ENCODE assay signal across 9 cellular contexts in genomic region chr14:74940956-74941565, GRCh38. TPM values are rescaled to one million over a fixed set of nuclear protein-coding genes. Genes with fewer than 3 reads are reported as not detected.
DNase-seq lines count a peak whose midpoint lies in the region; ATAC-seq and TF ChIP-seq lines count a peak whose summit lies in the region.
"Had no signal": no experiment of that assay in that cellular context is flagged by ENCODE, and none has a peak within 500 bp of the region (broad histone marks: within the 10 kb centered on the region; RNA-seq: fewer than 3 reads in every experiment).

No MANE protein-coding gene starts in this region.

- no peaks in the 10 kb centered on the region for H3K79me2 ChIP-seq in OCI-LY3 (ENCODE audit: low read length)
- no peaks in the 10 kb centered on the region for H3K79me2 ChIP-seq in trophoblast cell (ENCODE audit: control insufficient read depth, insufficient read depth, low read length, poor library complexity)

- H3K9me3 Mint-ChIP-seq in Caco-2 (ENCODE audit: unreplicated experiment): peaks cover 10% of the 10 kb centered on the region

- H2AK5ac ChIP-seq in trophoblast cell (ENCODE audit: low read length): peak overlapping the region; percentile 39

- TF ChIP-seq CTCF in OCI-LY3 (IDR thresholded peaks at IDR 0.05; ENCODE audit: low read depth, low read length): no peak
- no peak for TF ChIP-seq CTCF in Caco-2 (IDR thresholded peaks at IDR 0.05; ENCODE audit: insufficient read depth in 1 of 2, low read depth in 1 of 2, low read length in 1 of 2, severe bottlenecking in 1 of 2, unreplicated experiment in 1 of 2)

- no peak overlapping the region for H3K18ac ChIP-seq in trophoblast cell (ENCODE audit: low read length)

- H4K12ac ChIP-seq in trophoblast cell (ENCODE audit: low read depth, low read length): no peak overlapping the region

- peak overlapping the region; percentile 53 for H2BK12ac ChIP-seq in trophoblast cell (ENCODE audit: low read length)

- peaks cover 3% of the 10 kb centered on the region for H3K79me1 ChIP-seq in trophoblast cell (ENCODE audit: low read length)

- H3K23ac ChIP-seq in trophoblast cell (ENCODE audit: low read length): no peak overlapping the region

- intact Hi-C loops in Caco-2 (cut with micrococcal nuclease; ENCODE audit: unreplicated experiment): no loop called here

- no peak for ATAC-seq in GM21619 (IDR thresholded peaks at IDR 0.05; ENCODE audit: unreplicated experiment)

- H3K36me3 ChIP-seq in BLaER1 (no peaks in the 10 kb centered on the region), OCI-LY3 (replicated peaks; ENCODE audit: low read depth, low read length) (no peaks in the 10 kb centered on the region), duodenal mucosa (ENCODE audit: control insufficient read depth in 1 of 2, insufficient read depth in 2 of 2, low read length in 2 of 2) (no peaks in the 10 kb centered on the region), trophoblast cell (ENCODE audit: control insufficient read depth in 1 of 2, insufficient read depth in 2 of 2, low read length in 2 of 2) (peaks cover 2 to 7% of the 10 kb centered on the region in 2 experiments), Caco-2 (ENCODE audit: control insufficient read depth, insufficient read depth, low read length) (no peaks in the 10 kb centered on the region)

- H3K27me3 Mint-ChIP-seq in Caco-2 (ENCODE audit: insufficient read depth, unreplicated experiment): peaks cover 6% of the 10 kb centered on the region

- peak overlapping the region; percentile 9 for H2BK120ac ChIP-seq in trophoblast cell (ENCODE audit: insufficient read depth, low read length, poor library complexity)

- peak overlapping the region; percentile 12 for H3K4ac ChIP-seq in trophoblast cell (ENCODE audit: low read depth, low read length)

- CTCF ChIA-PET in Caco-2 (lab: Charles Lee): interaction anchor here (1.0 to 1.1 kb wide), 3 partner anchors 10 to 80 kb away, joined by 3 to 5 read pairs (median 4); partner anchors contain the start of gene RPS6KL1

- peak overlapping the region; percentile 12 for H4K8ac ChIP-seq in trophoblast cell (ENCODE audit: low read depth, low read length)

- peak overlapping the region; percentile 59 for H3K4me3 ChIP-seq in BLaER1
- H3K4me3 ChIP-seq in OCI-LY3 (ENCODE audit: low read length): peak overlapping the region; percentile 80
- H3K4me3 ChIP-seq in duodenal mucosa (ENCODE audit: low read depth in 1 of 2, low read length in 2 of 2): peak overlapping the region; percentile 13 to 46
- no peak overlapping the region for H3K4me3 ChIP-seq in trophoblast cell (ENCODE audit: low read depth, low read length)
- no peak overlapping the region for H3K4me3 ChIP-seq in Caco-2 (ENCODE audit: low read depth, low read length)

- peak overlapping the region; percentile 1 for H4K91ac ChIP-seq in trophoblast cell (ENCODE audit: low read depth, low read length)

- in situ Hi-C loops in ACHN (cut with HindIII; ENCODE audit: low pct_ligation_motif_present, low pct_unique_long_range_greater_than_20kb, low sequenced_read_pairs): no loop called here

- H3K27ac Mint-ChIP-seq in Caco-2 (ENCODE audit: unreplicated experiment): no peak overlapping the region

- POLR2A ChIA-PET in Caco-2 (lab: Charles Lee): no interaction called here

- H3K9me3 ChIP-seq in BLaER1 (no peaks in the 10 kb centered on the region), OCI-LY3 (ENCODE audit: insufficient read depth, low read length) (no peaks in the 10 kb centered on the region), duodenal mucosa (ENCODE audit: control insufficient read depth in 1 of 2, low read length in 2 of 2) (peaks cover 0 to 5% of the 10 kb centered on the region in 2 donors), trophoblast cell (ENCODE audit: insufficient read depth, low read depth, low read length) (no peaks in the 10 kb centered on the region), Caco-2 (no peaks in the 10 kb centered on the region)

- H2AFZ ChIP-seq in OCI-LY3 (ENCODE audit: low read depth, low read length) (0 out of 2 replicates have a peak overlapping the region, but pooled peaks have one; percentile 58), trophoblast cell (ENCODE audit: insufficient read depth, low read length, poor library complexity) (no peak overlapping the region)

- no peaks in the 10 kb centered on the region for H3K4me1 Mint-ChIP-seq in Caco-2 (ENCODE audit: low read depth, unreplicated experiment)

- no TSS peak for BruUV-seq in Caco-2 (replicated peaks; lab: Mats Ljungman, UMichigan)

- no CpG with 5 or more reads among the region's 18 CpGs for WGBS in trophoblast cell (ENCODE audit: extremely low coverage, insufficient coverage, insufficient read length)

- H3K27ac ChIP-seq in BLaER1: peak overlapping the region; percentile 97
- H3K27ac ChIP-seq in OCI-LY3 (ENCODE audit: low read length): peak overlapping the region; percentile 87
- H3K27ac ChIP-seq in duodenal mucosa (ENCODE audit: low read depth, low read length): peak overlapping the region; percentile 28
- no peak overlapping the region for H3K27ac ChIP-seq in trophoblast cell (ENCODE audit: low read depth, low read length)

- H3K27me3 ChIP-seq in BLaER1 (no peaks in the 10 kb centered on the region), OCI-LY3 (ENCODE audit: low read depth, low read length) (no peaks in the 10 kb centered on the region), duodenal mucosa (ENCODE audit: control insufficient read depth in 1 of 2, insufficient read depth in 2 of 2, low read length in 2 of 2) (no peaks in the 10 kb centered on the region), trophoblast cell (ENCODE audit: insufficient read depth, low read length) (no peaks in the 10 kb centered on the region), Caco-2 (replicated peaks; ENCODE audit: control insufficient read depth, insufficient read depth, low read length) (no peaks in the 10 kb centered on the region)

- H4K20me1 ChIP-seq in BLaER1: no peaks in the 10 kb centered on the region
- no peaks in the 10 kb centered on the region for H4K20me1 ChIP-seq in OCI-LY3 (ENCODE audit: insufficient read depth, low read length)

- H3K9ac ChIP-seq in BLaER1: peak overlapping the region; percentile 82
- peak overlapping the region; percentile 88 for H3K9ac ChIP-seq in OCI-LY3 (ENCODE audit: low read length)
- peak overlapping the region; percentile 45 to 63 for H3K9ac ChIP-seq in duodenal mucosa (ENCODE audit: low read depth in 1 of 2, low read length in 2 of 2)
- H3K9ac ChIP-seq in trophoblast cell (ENCODE audit: low read length): no peak overlapping the region

- H3K4me2 ChIP-seq in BLaER1: peak overlapping the region; percentile 97
- H3K4me2 ChIP-seq in OCI-LY3 (ENCODE audit: low read length): peak overlapping the region; percentile 91
- H3K4me2 ChIP-seq in trophoblast cell (ENCODE audit: low read length): no peak overlapping the region

- peak in 1 of 2 donors; percentile 46 for DNase-seq in trophoblast cell
- no peak for DNase-seq in NCI-H510A treated with DMSO at 0.1 percent for 48 hours (lab: John Stamatoyannopoulos, UW)
- no peak for DNase-seq in Caco-2
- no peak for DNase-seq in ACHN
- DNase-seq: NCI-H69 had no signal

- H3K4me3 Mint-ChIP-seq in Caco-2 (ENCODE audit: unreplicated experiment): no peak overlapping the region

- peak overlapping the region; percentile 35 for H3K14ac ChIP-seq in trophoblast cell (ENCODE audit: low read length)

- no peak overlapping the region for H2BK5ac ChIP-seq in trophoblast cell (ENCODE audit: low read depth, low read length, poor library complexity)

- H3K4me1 ChIP-seq in BLaER1: peaks cover 100% of the 10 kb centered on the region
- H3K4me1 ChIP-seq in OCI-LY3 (ENCODE audit: low read length): peaks cover 63% of the 10 kb centered on the region
- H3K4me1 ChIP-seq in duodenal mucosa (ENCODE audit: control insufficient read depth in 1 of 2, insufficient read depth in 2 of 2, low read length in 2 of 2): peaks cover 20 to 30% of the 10 kb centered on the region in 2 donors
- H3K4me1 ChIP-seq in trophoblast cell (ENCODE audit: control insufficient read depth in 1 of 2, insufficient read depth in 2 of 2, low read length in 2 of 2): peaks cover 13 to 16% of the 10 kb centered on the region in 2 experiments
- peaks cover 9% of the 10 kb centered on the region for H3K4me1 ChIP-seq in Caco-2

- peaks cover 12% of the 10 kb centered on the region for H3K36me3 Mint-ChIP-seq in Caco-2 (ENCODE audit: insufficient read depth, unreplicated experiment)

RNA-seq across cellular contexts. Expression of gene PGF, which starts 14.3 kb away (rescaled TPM):
- polyA plus RNA-seq in trophoblast cell (2013): 746 and 849 TPM in 2 replicates
- total RNA-seq in Caco-2 (2022): 8.9 and 9.1 TPM in 2 replicates

RNA-seq across cellular contexts. Expression of gene RPS6KL1, which starts 18.0 kb away (rescaled TPM):
- 0.31 and 0.67 TPM in 2 replicates for polyA plus RNA-seq in trophoblast cell (2013)
- total RNA-seq in Caco-2 (2022): 6.8 and 9.8 TPM in 2 replicates

RNA-seq across cellular contexts. Expression of gene DLST, which starts 59.3 kb away (rescaled TPM):
- 46.1 and 47.0 TPM in 2 replicates for polyA plus RNA-seq in trophoblast cell (2013)
- total RNA-seq in Caco-2 (2022): 81.4 and 88.1 TPM in 2 replicates

Comparison
In these comparisons a context has a peak if more than half of its experiments do, and no peak if none do; other contexts are left out.
1. H3K4me3 ChIP-seq: peak in BLaER1 (single experiment), OCI-LY3 (single experiment) and duodenal mucosa (2 of 2); none in trophoblast cell (single experiment) and Caco-2 (single experiment).